Comparison of ENCODE assay signal across 17 cellular contexts in the genomic region with DNA sequence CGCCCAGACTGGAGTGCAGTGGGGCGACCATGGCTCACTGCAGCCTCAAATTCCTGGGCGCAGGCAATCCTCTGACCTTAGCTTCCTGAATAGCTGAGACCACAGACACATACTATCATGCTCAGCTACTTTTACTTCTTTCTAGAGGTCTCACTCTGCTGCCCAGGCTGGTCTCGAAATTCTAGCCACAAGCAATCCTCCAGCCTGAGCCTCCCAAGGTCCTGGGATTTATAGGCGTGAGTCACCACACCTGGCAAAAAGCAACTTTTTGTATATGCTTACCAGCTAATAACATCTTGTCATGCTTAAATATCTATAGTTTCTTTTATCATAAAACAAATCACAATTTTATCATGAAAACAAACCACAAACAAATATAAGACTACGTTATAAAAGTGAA. TPM values are rescaled to one million over a fixed set of nuclear protein-coding genes. Genes with fewer than 3 reads are reported as not detected.
A peak's percentile ranks its signal among the peaks of the same experiment; 100 is the strongest.
DNase-seq lines count a peak whose midpoint lies in the region; ATAC-seq and TF ChIP-seq lines count a peak whose summit lies in the region.
"Had no signal": no experiment of that assay in that cellular context is flagged by ENCODE, and none has a peak within 500 bp of the region (broad histone marks: within the 10 kb centered on the region; RNA-seq: fewer than 3 reads in every experiment).

No MANE protein-coding gene starts in this region.

- no peak for ATAC-seq in activated CD8-positive, alpha-beta memory T cell treated with anti-CD3 and anti-CD28 coated beads, Interleukin-2, amount 10 ng/mL, durations not matched to agents 7 days and 5 days
- ATAC-seq in T-helper 17 cell (no peak), left lung (no peak)
- ATAC-seq: GM23338 had no signal

- H3K9me3 ChIP-seq in T-helper 17 cell (ENCODE audit: control insufficient read depth, low read length, poor library complexity, severe bottlenecking) (no peaks in the 10 kb centered on the region), left lung (no peaks in the 10 kb centered on the region)
- H3K9me3 ChIP-seq: BLaER1 treated with 17β-estradiol and CSF1 and Interleukin-3, amounts not matched to agents 10 nM and 100 nM had no signal

- no peaks in the 10 kb centered on the region for H3K27me3 ChIP-seq in left lung
- H3K27me3 ChIP-seq: BLaER1 treated with 17β-estradiol and CSF1 and Interleukin-3, amounts not matched to agents 10 nM and 100 nM had no signal

- no peaks in the 10 kb centered on the region for H3K9me3 Mint-ChIP-seq in activated CD8-positive, alpha-beta memory T cell treated with anti-CD3 and anti-CD28 coated beads, Interleukin-2, amount 10 ng/mL, durations not matched to agents 7 days and 5 days (ENCODE audit: low read depth)
- no peaks in the 10 kb centered on the region for H3K9me3 Mint-ChIP-seq in osteocyte (ENCODE audit: unreplicated experiment)
- H3K9me3 Mint-ChIP-seq: CD4-positive, alpha-beta memory T cell; GM23338; IgD-negative memory B cell had no signal

- DNase-seq in activated CD8-positive, alpha-beta memory T cell treated with anti-CD3 and anti-CD28 coated beads, Interleukin-2, amount 10 ng/mL, durations not matched to agents 7 days and 5 days: peak; percentile 16
- no peak for DNase-seq in activated CD8-positive, alpha-beta memory T cell treated with anti-CD3 and anti-CD28 coated beads, Interleukin-2, amount 50 U/mL, for 48 hours
- DNase-seq in T-helper 17 cell (no peak), osteocyte (ENCODE audit: extremely low spot score, unreplicated experiment) (peak; percentile 17), HK-2 (ENCODE audit: unreplicated experiment) (no peak), amygdala (lab: John Stamatoyannopoulos, UW) (no peak), left lung (no peak)
- DNase-seq: 8988T; AML-193; CD4-positive, alpha-beta memory T cell; DMS153; DMS79 treated with DMSO at 0.1 percent for 48 hours; EL; H7 had no signal

- H3K4me3 Mint-ChIP-seq in activated CD8-positive, alpha-beta memory T cell treated with anti-CD3 and anti-CD28 coated beads, Interleukin-2, amount 10 ng/mL, durations not matched to agents 7 days and 5 days: no peak overlapping the region
- H3K4me3 Mint-ChIP-seq in T-helper 17 cell: no peak overlapping the region
- no peak overlapping the region for H3K4me3 Mint-ChIP-seq in osteocyte (ENCODE audit: unreplicated experiment)
- H3K4me3 Mint-ChIP-seq: CD4-positive, alpha-beta memory T cell; GM23338; IgD-negative memory B cell had no signal

- no peak overlapping the region for H3K27ac ChIP-seq in left lung
- H3K27ac ChIP-seq: BLaER1 treated with 17β-estradiol and CSF1 and Interleukin-3, amounts not matched to agents 10 nM and 100 nM had no signal

- TF ChIP-seq CTCF in osteocyte (IDR thresholded peaks at IDR 0.05): no peak
- no peak for TF ChIP-seq CTCF in left lung (IDR thresholded peaks at IDR 0.05)

- H3K4me3 ChIP-seq in left lung: no peak overlapping the region
- H3K4me3 ChIP-seq: BLaER1 treated with 17β-estradiol and CSF1 and Interleukin-3, amounts not matched to agents 10 nM and 100 nM; GM23338 had no signal

- H3K4me1 ChIP-seq in left lung: no peaks in the 10 kb centered on the region

- H3K36me3 ChIP-seq in left lung: peaks cover 0 to 86% of the 10 kb centered on the region in 2 donors

- intact Hi-C loops in left lung (cut with DNase I): no loop called here

- no peaks in the 10 kb centered on the region for H3K4me1 Mint-ChIP-seq in activated CD8-positive, alpha-beta memory T cell treated with anti-CD3 and anti-CD28 coated beads, Interleukin-2, amount 10 ng/mL, durations not matched to agents 7 days and 5 days
- H3K4me1 Mint-ChIP-seq in T-helper 17 cell (peaks cover 32% of the 10 kb centered on the region), osteocyte (ENCODE audit: unreplicated experiment) (no peaks in the 10 kb centered on the region)

- no peaks in the 10 kb centered on the region for H3K27me3 Mint-ChIP-seq in activated CD8-positive, alpha-beta memory T cell treated with anti-CD3 and anti-CD28 coated beads, Interleukin-2, amount 10 ng/mL, durations not matched to agents 7 days and 5 days
- H3K27me3 Mint-ChIP-seq in T-helper 17 cell: no peaks in the 10 kb centered on the region
- no peaks in the 10 kb centered on the region for H3K27me3 Mint-ChIP-seq in osteocyte (ENCODE audit: unreplicated experiment)
- H3K27me3 Mint-ChIP-seq: CD4-positive, alpha-beta memory T cell; IgD-negative memory B cell had no signal

- CTCF ChIA-PET in activated CD8-positive, alpha-beta memory T cell treated with anti-CD3 and anti-CD28 coated beads, Interleukin-2, amount 10 ng/mL, durations not matched to agents 7 days and 5 days (lab: Charles Lee): interaction anchor here (0.9 to 1.4 kb wide), 2 partner anchors 18 to 23 kb away, joined by 3 read pairs; partner anchors contain the start of gene RNASET2

- H3K36me3 Mint-ChIP-seq in activated CD8-positive, alpha-beta memory T cell treated with anti-CD3 and anti-CD28 coated beads, Interleukin-2, amount 10 ng/mL, durations not matched to agents 7 days and 5 days: peaks cover 11% of the 10 kb centered on the region
- H3K36me3 Mint-ChIP-seq in T-helper 17 cell (ENCODE audit: low read depth) (peaks cover 7% of the 10 kb centered on the region), osteocyte (ENCODE audit: unreplicated experiment) (no peaks in the 10 kb centered on the region)

- no peak overlapping the region for H3K27ac Mint-ChIP-seq in activated CD8-positive, alpha-beta memory T cell treated with anti-CD3 and anti-CD28 coated beads, Interleukin-2, amount 10 ng/mL, durations not matched to agents 7 days and 5 days
- peak overlapping the region; percentile 61 for H3K27ac Mint-ChIP-seq in T-helper 17 cell
- H3K27ac Mint-ChIP-seq in osteocyte (ENCODE audit: unreplicated experiment): no peak overlapping the region
- H3K27ac Mint-ChIP-seq: GM23338, IgD-negative memory B cell had no signal

RNA-seq across cellular contexts. Expression of gene RNASET2, which starts 23.0 kb away (rescaled TPM):
- total RNA-seq in activated CD8-positive, alpha-beta memory T cell treated with anti-CD3 and anti-CD28 coated beads, Interleukin-2, amount 10 ng/mL, durations not matched to agents 7 days and 5 days: 10 to 100 TPM; 28.8 to 46.6 TPM
- total RNA-seq in T-helper 17 cell (100 to 1,000 TPM; 245 to 340 TPM), osteocyte (20.3 and 22.3 TPM in 2 replicates), left lung (10 to 100 TPM; 51.0 to 68.5 TPM)

Comparison
In these comparisons a context has a peak if more than half of its experiments do, and no peak if none do; other contexts are left out.
1. DNase-seq: peak in activated CD8-positive, alpha-beta memory T cell treated with anti-CD3 and anti-CD28 coated beads, Interleukin-2, amount 10 ng/mL, durations not matched to agents 7 days and 5 days (single experiment) and osteocyte (single experiment); none in activated CD8-positive, alpha-beta memory T cell treated with anti-CD3 and anti-CD28 coated beads, Interleukin-2, amount 50 U/mL, for 48 hours (single experiment), T-helper 17 cell (0 of 3), HK-2 (single experiment), amygdala (0 of 56) and left lung (0 of 2).